ENCODE assay signal across 10 cellular contexts in genomic region chr7:50614721-50615518, GRCh38. TPM values are rescaled to one million over a fixed set of nuclear protein-coding genes. Genes with fewer than 3 reads are reported as not detected.
DNase-seq lines count a peak whose midpoint lies in the region; ATAC-seq and TF ChIP-seq lines count a peak whose summit lies in the region.
"Had no signal": no experiment of that assay in that cellular context is flagged by ENCODE, and none has a peak within 500 bp of the region (broad histone marks: within the 10 kb centered on the region; RNA-seq: fewer than 3 reads in every experiment).

No MANE protein-coding gene starts in this region.

- no peak overlapping the region for H2AFZ ChIP-seq in OCI-LY7 (ENCODE audit: low read length)

- H3K4me3 ChIP-seq in OCI-LY7 (ENCODE audit: low read depth, low read length, poor library complexity, severe bottlenecking) (no peak overlapping the region), esophagus squamous epithelium (no peak overlapping the region), lower leg skin (ENCODE audit: low read depth, poor library complexity, severe bottlenecking) (no peak overlapping the region)
- H3K4me3 ChIP-seq: SK-N-MC had no signal

- POLR2A ChIA-PET in OCI-LY7 (lab: Charles Lee): interaction anchor here (0.8 to 0.9 kb wide), 2 partner anchors 66 to 241 kb away, joined by 3 read pairs; no protein-coding TSS in a partner anchor

- ATAC-seq in sciatic nerve: peak; percentile 21

- H3K9me3 ChIP-seq in OCI-LY7 (ENCODE audit: low read length): no peaks in the 10 kb centered on the region
- no peaks in the 10 kb centered on the region for H3K9me3 ChIP-seq in esophagus squamous epithelium

- H3K9me2 ChIP-seq in OCI-LY7 (ENCODE audit: insufficient read depth, low read length): no peaks in the 10 kb centered on the region

- H3K4me1 ChIP-seq in OCI-LY7 (ENCODE audit: insufficient read depth, low read length, poor library complexity, severe bottlenecking) (no peaks in the 10 kb centered on the region), esophagus squamous epithelium (peaks cover 0 to 5% (median 0%) of the 10 kb centered on the region in 3 donors)

- no peaks in the 10 kb centered on the region for H3K79me2 ChIP-seq in OCI-LY7 (ENCODE audit: insufficient read depth, low read depth, low read length)

- CTCF ChIA-PET in OCI-LY7 (lab: Charles Lee; ENCODE audit: unreplicated experiment): no interaction called here

- TF ChIP-seq CTCF in OCI-LY7 (conservative IDR thresholded peaks at IDR 0.05; ENCODE audit: low read length) (peak; percentile 58), esophagus squamous epithelium (IDR thresholded peaks at IDR 0.05) (peak in 5 of 6 experiments; percentile 6 to 35 (median 20)), lower leg skin (IDR thresholded peaks at IDR 0.05) (no peak)

- no TSS peak for BruUV-seq in OCI-LY7 (replicated peaks; lab: Mats Ljungman, UMichigan)

- H3K27ac ChIP-seq in OCI-LY7 (ENCODE audit: low read depth, low read length, poor library complexity, severe bottlenecking): no peak overlapping the region
- no peak overlapping the region for H3K27ac ChIP-seq in esophagus squamous epithelium
- H3K27ac ChIP-seq: SK-N-MC had no signal

- no peaks in the 10 kb centered on the region for H4K20me1 ChIP-seq in OCI-LY7 (ENCODE audit: insufficient read depth, low read length)

- H3K36me3 ChIP-seq in OCI-LY7 (ENCODE audit: insufficient read depth, low read length) (no peaks in the 10 kb centered on the region), esophagus squamous epithelium (peaks cover 0 to 77% (median 3%) of the 10 kb centered on the region in 3 donors)

- intact Hi-C loops in OCI-LY7 (cut with micrococcal nuclease; ENCODE audit: unreplicated experiment) (no loop called here), esophagus squamous epithelium (cut with DNase I) (no loop called here), sciatic nerve (cut with DNase I) (no loop called here), posterior cingulate gyrus (cut with DNase I) (no loop called here), lower leg skin (cut with DNase I; ENCODE audit: low total_unique reads) (no loop called here)

- no peak overlapping the region for H3K4me2 ChIP-seq in OCI-LY7 (ENCODE audit: low read length)

- H3K27me3 ChIP-seq in esophagus squamous epithelium: no peaks in the 10 kb centered on the region

- peak; percentile 6 for DNase-seq in NCI-H1694 treated with DMSO at 0.1 percent for 48 hours (lab: John Stamatoyannopoulos, UW)
- DNase-seq in NCI-H1694 (lab: John Stamatoyannopoulos, UW): no peak
- peak; percentile 15 for DNase-seq in OCI-LY7 (ENCODE audit: low spot score)
- no peak for DNase-seq in esophagus squamous epithelium (lab: John Stamatoyannopoulos, UW)
- no peak for DNase-seq in sciatic nerve (ENCODE audit: low spot score)
- DNase-seq in stimulated activated CD4-positive, alpha-beta T cell treated with anti-CD3 and anti-CD28 coated beads, Interleukin-4, amount 100 ng/mL, for 24 hours: no peak
- DNase-seq in posterior cingulate gyrus: no peak
- DNase-seq in lower leg skin (ENCODE audit: low spot score in 2 of 2): no peak
- DNase-seq: activated effector memory CD4-positive, alpha-beta T cell treated with anti-CD3 and anti-CD28 coated beads, Interleukin-2, amount 50 U/mL, for 16 hours had no signal

- no peak for TF ChIP-seq POLR2A in esophagus squamous epithelium (IDR thresholded peaks at IDR 0.05)
- TF ChIP-seq POLR2A in lower leg skin (IDR thresholded peaks at IDR 0.05): no peak

- WGBS in esophagus squamous epithelium, 2 donors: 82 to 84% methylated on average over 15 to 19 of the region's 20 CpGs
- 83 to 85% methylated on average over 20 of the region's 20 CpGs for WGBS in lower leg skin, 2 donors

RNA-seq across cellular contexts. Expression of gene DDC, which starts 49.7 kb away (rescaled TPM):
- total RNA-seq in OCI-LY7 (2014; rRNA removed; shearing (Covaris generic)): not detected in 2 replicates
- total RNA-seq in OCI-LY7 (2022) (not detected in 2 replicates), esophagus squamous epithelium (under 1 TPM in 1 of 4 donors, not detected in 3; 0.35 TPM), sciatic nerve (not detected), lower leg skin (1 to 10 TPM in 1 of 4 donors, not detected in 3; 1.2 TPM)

Comparison
In these comparisons a context has a peak if more than half of its experiments do, and no peak if none do; other contexts are left out.
1. DNase-seq: peak in NCI-H1694 treated with DMSO at 0.1 percent for 48 hours (single experiment) and OCI-LY7 (single experiment); none in NCI-H1694 (single experiment), esophagus squamous epithelium (single experiment), sciatic nerve (single experiment), stimulated activated CD4-positive, alpha-beta T cell treated with anti-CD3 and anti-CD28 coated beads, Interleukin-4, amount 100 ng/mL, for 24 hours (single experiment), posterior cingulate gyrus (0 of 10) and lower leg skin (0 of 2).
2. CTCF ChIP-seq: peak in OCI-LY7 (single experiment) and esophagus squamous epithelium (5 of 6); none in lower leg skin (0 of 3).